30 cellular contexts compared by ENCODE assay signal in the genomic region with DNA sequence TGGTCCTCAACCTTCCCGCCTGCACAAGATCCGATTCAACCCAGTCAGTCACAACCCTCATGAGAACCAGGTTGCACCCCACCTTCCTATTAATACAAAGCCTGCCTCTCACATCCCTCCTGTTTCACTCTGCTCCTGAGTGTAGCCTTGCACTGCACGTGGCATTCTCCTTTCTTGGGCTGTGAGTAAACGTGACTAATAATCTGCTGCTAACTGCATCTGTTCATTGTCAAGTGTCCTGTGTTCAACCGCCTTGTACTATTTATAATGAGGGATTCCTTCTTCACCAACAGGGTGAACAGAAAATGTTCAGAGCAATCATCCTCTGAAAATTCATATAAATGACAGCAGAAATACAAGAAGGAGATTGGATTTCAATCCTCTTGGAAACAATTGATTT.
DNase-seq lines count a peak whose midpoint lies in the region; ATAC-seq and TF ChIP-seq lines count a peak whose summit lies in the region.
"Had no signal": no experiment of that assay in that cellular context is flagged by ENCODE, and none has a peak within 500 bp of the region (broad histone marks: within the 10 kb centered on the region; RNA-seq: fewer than 3 reads in every experiment).

No MANE protein-coding gene starts in this region.

- H3K36me3 Mint-ChIP-seq in nephron progenitor cell (ENCODE audit: low read depth), result no peaks in the 10 kb centered on the region
- H3K36me3 Mint-ChIP-seq: activated naive CD4-positive, alpha-beta T cell treated with anti-CD3 and anti-CD28 coated beads, Interleukin-2, amount 50 U/mL, for 24 hours; CD14-positive monocyte; naive B cell; type B pancreatic cell had no signal

- WGBS in right lobe of liver (ENCODE audit: insufficient coverage, low coverage, low lambda C conversion rate, missing lambda C conversion rate), result 55% methylated on average over 5 of the region's 5 CpGs

- H3K36me3 ChIP-seq in A673 (ENCODE audit: insufficient read depth, low read length, poor library complexity, severe bottlenecking) (no peaks in the 10 kb centered on the region), right lobe of liver (no peaks in the 10 kb centered on the region)
- H3K36me3 ChIP-seq: brain microvascular endothelial cell, esophagus squamous epithelium, prostate gland had no signal

- peaks cover 11% of the 10 kb centered on the region for H3K4me1 Mint-ChIP-seq in nephron progenitor cell
- H3K4me1 Mint-ChIP-seq: activated naive CD4-positive, alpha-beta T cell treated with anti-CD3 and anti-CD28 coated beads, Interleukin-2, amount 50 U/mL, for 24 hours; CD14-positive monocyte; naive B cell had no signal

- H3K9me3 ChIP-seq in A673 (ENCODE audit: low read depth, low read length, poor library complexity, severe bottlenecking), result no peaks in the 10 kb centered on the region
- no peaks in the 10 kb centered on the region for H3K9me3 ChIP-seq in right lobe of liver
- H3K9me3 ChIP-seq: esophagus squamous epithelium, prostate gland had no signal

- H3K27me3 ChIP-seq in foreskin keratinocyte (no peaks in the 10 kb centered on the region), A673 (replicated peaks; ENCODE audit: insufficient read depth, low read depth, low read length, poor library complexity) (no peaks in the 10 kb centered on the region), right lobe of liver (no peaks in the 10 kb centered on the region)
- H3K27me3 ChIP-seq: brain microvascular endothelial cell, esophagus squamous epithelium had no signal

- intact Hi-C loops in A673 (cut with micrococcal nuclease; ENCODE audit: unreplicated experiment) (no loop called here), right lobe of liver (cut with DNase I) (no loop called here)

- peak; percentile 56 for DNase-seq in ELR (ENCODE audit: low read depth)
- DNase-seq in HCEC 1CT, result peak; percentile 58
- peak in 1 of 2 donors; percentile 8 for DNase-seq in foreskin keratinocyte
- DNase-seq in nephron progenitor cell, result no peak
- DNase-seq in A673 (ENCODE audit: low spot score), result no peak
- DNase-seq in AG08396 (ENCODE audit: low spot score), result no peak
- no peak for DNase-seq in right lobe of liver
- DNase-seq: activated CD4-positive, alpha-beta T cell treated with anti-CD3 and anti-CD28 coated beads for 48 hours; amygdala; brain microvascular endothelial cell; Calu3; DMS79; esophagus squamous epithelium; GDM1; hippocampal formation; naive B cell; NCI-H1092; NCI-H187; NCI-H2171 treated with DMSO at 0.1 percent for 48 hours; NCI-H510A; occipital lobe; SIG-M5; stimulated activated naive CD4-positive, alpha-beta T cell; T1000 had no signal

- no peak for TF ChIP-seq POLR2A in right lobe of liver (IDR thresholded peaks at IDR 0.05)

- no peak overlapping the region for H3K4me3 Mint-ChIP-seq in nephron progenitor cell
- H3K4me3 Mint-ChIP-seq: activated naive CD4-positive, alpha-beta T cell treated with anti-CD3 and anti-CD28 coated beads, Interleukin-2, amount 50 U/mL, for 24 hours; CD14-positive monocyte; naive B cell; type B pancreatic cell had no signal

- ATAC-seq in foreskin keratinocyte (peak; percentile 34), right lobe of liver (no peak)

- no peaks in the 10 kb centered on the region for H3K9me3 Mint-ChIP-seq in nephron progenitor cell
- H3K9me3 Mint-ChIP-seq: type B pancreatic cell had no signal

- peaks cover 4% of the 10 kb centered on the region for H3K27me3 Mint-ChIP-seq in nephron progenitor cell (ENCODE audit: low read depth, poor library complexity)
- H3K27me3 Mint-ChIP-seq: activated naive CD4-positive, alpha-beta T cell treated with anti-CD3 and anti-CD28 coated beads, Interleukin-2, amount 50 U/mL, for 24 hours; naive B cell; type B pancreatic cell had no signal

- BruUV-seq in A673 (replicated peaks; lab: Mats Ljungman, UMichigan), result no TSS peak

- no peak overlapping the region for H3K4me3 ChIP-seq in A673 (ENCODE audit: low read depth, low read length, poor library complexity, severe bottlenecking)
- no peak overlapping the region for H3K4me3 ChIP-seq in right lobe of liver
- H3K4me3 ChIP-seq: esophagus squamous epithelium, prostate gland, skin epidermis had no signal

- CTCF ChIA-PET in A673 (lab: Charles Lee), result no interaction called here

- TF ChIP-seq CTCF in foreskin keratinocyte (conservative IDR thresholded peaks at IDR 0.05), result no peak
- TF ChIP-seq CTCF in nephron progenitor cell (IDR thresholded peaks at IDR 0.05), result no peak
- TF ChIP-seq CTCF in A673 (conservative IDR thresholded peaks at IDR 0.05; ENCODE audit: low read depth, low read length), result no peak
- TF ChIP-seq CTCF in right lobe of liver (IDR thresholded peaks at IDR 0.05), result no peak

- H3K27ac ChIP-seq in foreskin keratinocyte (no peak overlapping the region), A673 (ENCODE audit: low read depth, low read length, poor library complexity, severe bottlenecking) (no peak overlapping the region), right lobe of liver (no peak overlapping the region)
- H3K27ac ChIP-seq: brain microvascular endothelial cell, esophagus squamous epithelium, prostate gland, skin epidermis had no signal

- H3K27ac Mint-ChIP-seq in nephron progenitor cell, result peak overlapping the region; percentile 21
- H3K27ac Mint-ChIP-seq: activated naive CD4-positive, alpha-beta T cell treated with anti-CD3 and anti-CD28 coated beads, Interleukin-2, amount 50 U/mL, for 24 hours; activated T-helper 2 cell treated with anti-CD3 and anti-CD28 coated beads, Interferon-gamma antibody, Interleukin-2, Interleukin-4, amounts not matched to agents 10 μg/mL and 5 μg/mL and 100 μg/mL, durations not matched to agents 14 hours and 24 hours and 36 hours; CD14-positive monocyte; naive B cell; type B pancreatic cell had no signal

- POLR2A ChIA-PET in A673 (lab: Charles Lee; ENCODE audit: low non-redundant PET), result no interaction called here

- H3K4me1 ChIP-seq in foreskin keratinocyte (no peaks in the 10 kb centered on the region), A673 (ENCODE audit: insufficient read depth, low read length, poor library complexity, severe bottlenecking) (no peaks in the 10 kb centered on the region), right lobe of liver (no peaks in the 10 kb centered on the region)
- H3K4me1 ChIP-seq: esophagus squamous epithelium, prostate gland had no signal

Comparison
In these comparisons a context has a peak if more than half of its experiments do, and no peak if none do; other contexts are left out.
1. DNase-seq: peak in ELR (single experiment) and HCEC 1CT (single experiment); none in nephron progenitor cell (single experiment), A673 (single experiment), AG08396 (single experiment) and right lobe of liver (0 of 3).